ENCODE assay signal across 10 cellular contexts in genomic region chr17:82603981-82604448, GRCh38. TPM values are rescaled to one million over a fixed set of nuclear protein-coding genes. Genes with fewer than 3 reads are reported as not detected.
DNase-seq lines count a peak whose midpoint lies in the region; ATAC-seq and TF ChIP-seq lines count a peak whose summit lies in the region.
"Had no signal": no experiment of that assay in that cellular context is flagged by ENCODE, and none has a peak within 500 bp of the region (broad histone marks: within the 10 kb centered on the region; RNA-seq: fewer than 3 reads in every experiment).

No MANE protein-coding gene starts in this region.

- peaks cover 0 to 83% (median 20%) of the 10 kb centered on the region in 9 donors for H3K36me3 ChIP-seq in heart right ventricle

- WGBS in heart right ventricle, 2 donors, result 42 to 51% methylated on average over 18 of the region's 18 CpGs

- H3K4me3 Mint-ChIP-seq in activated T-cell treated with anti-CD3 and anti-CD28 coated beads, Interleukin-2, amount 50 U/mL, for 72 hours, result no peak overlapping the region

- H3K27me3 ChIP-seq in heart right ventricle, result no peaks in the 10 kb centered on the region

- H3K9me3 ChIP-seq in heart right ventricle, result no peaks in the 10 kb centered on the region

- peak; percentile 81 to 86 for ATAC-seq in activated T-cell treated with anti-CD3 and anti-CD28 coated beads, Interleukin-2, amount 50 U/mL, for 72 hours (replicated peaks in 1 of 2)
- ATAC-seq in heart right ventricle (peak; percentile 27 to 78 (median 63)), GM18870 (IDR thresholded peaks at IDR 0.05; ENCODE audit: unreplicated experiment) (no peak)

- H3K9me3 Mint-ChIP-seq in activated T-cell treated with anti-CD3 and anti-CD28 coated beads, Interleukin-2, amount 50 U/mL, for 72 hours, result no peaks in the 10 kb centered on the region

- intact Hi-C loops in heart right ventricle (cut with DNase I), result loop anchor here in 1 of 10 donors (5.0 kb wide), 1 partner anchor 43 kb away; the partner anchor contains the start of gene WDR45B

- no peaks in the 10 kb centered on the region for H3K27me3 Mint-ChIP-seq in activated T-cell treated with anti-CD3 and anti-CD28 coated beads, Interleukin-2, amount 50 U/mL, for 72 hours (ENCODE audit: low read depth)

- peaks cover 8 to 23% of the 10 kb centered on the region in 2 donors for H3K36me3 Mint-ChIP-seq in activated T-cell treated with anti-CD3 and anti-CD28 coated beads, Interleukin-2, amount 50 U/mL, for 72 hours (ENCODE audit: insufficient read depth in 2 of 2)

- TF ChIP-seq CTCF in heart right ventricle (IDR thresholded peaks at IDR 0.05), result no peak

- peak overlapping the region in 3 of 10 donors; percentile 9 to 29 (median 23) for H3K4me3 ChIP-seq in heart right ventricle
- H3K4me3 ChIP-seq: skin epidermis had no signal

- peak overlapping the region in 5 of 10 donors; percentile 28 to 63 (median 56) for H3K27ac ChIP-seq in heart right ventricle

- peak; percentile 97 to 99 for DNase-seq in Kasumi-1 (lab: John Stamatoyannopoulos, UW)
- DNase-seq in activated T-cell treated with anti-CD3 and anti-CD28 coated beads, Interleukin-2, amount 50 U/mL, for 72 hours, result peak; percentile 29 to 39
- peak in 1 of 2 donors; percentile 76 for DNase-seq in heart right ventricle
- peak; percentile 67 for DNase-seq in putamen (ENCODE audit: low spot score)
- no peak for DNase-seq in GM19238 (ENCODE audit: insufficient read length, low spot score)
- no peak for DNase-seq in NCI-H1417 treated with DMSO at 0.1 percent for 48 hours (lab: John Stamatoyannopoulos, UW)
- DNase-seq in NCI-H2227 (lab: John Stamatoyannopoulos, UW; ENCODE audit: unreplicated experiment), result no peak
- DNase-seq: NCI-H2107 had no signal

- no peak overlapping the region for H3K27ac Mint-ChIP-seq in activated T-cell treated with anti-CD3 and anti-CD28 coated beads, Interleukin-2, amount 50 U/mL, for 72 hours

- peaks cover 16% of the 10 kb centered on the region for H3K4me1 Mint-ChIP-seq in activated T-cell treated with anti-CD3 and anti-CD28 coated beads, Interleukin-2, amount 50 U/mL, for 72 hours (ENCODE audit: low read depth)

- H3K4me1 ChIP-seq in heart right ventricle, result peaks cover 4 to 52% (median 31%) of the 10 kb centered on the region in 9 donors

RNA-seq across cellular contexts. Expression of gene WDR45B, which starts 44.2 kb away (rescaled TPM):
- 10 to 100 TPM; 51.1 to 52.3 TPM for total RNA-seq in activated T-cell treated with anti-CD3 and anti-CD28 coated beads, Interleukin-2, amount 50 U/mL, for 72 hours
- 10 to 100 TPM; 33.0 to 45.5 (median 39.7) TPM for total RNA-seq in heart right ventricle
- polyA plus RNA-seq in heart right ventricle, result 10 to 100 TPM; 23.3 to 43.8 TPM

Comparison
In these comparisons a context has a peak if more than half of its experiments do, and no peak if none do; other contexts are left out.
1. DNase-seq: peak in Kasumi-1 (2 of 2), activated T-cell treated with anti-CD3 and anti-CD28 coated beads, Interleukin-2, amount 50 U/mL, for 72 hours (2 of 2) and putamen (single experiment); none in GM19238 (single experiment), NCI-H1417 treated with DMSO at 0.1 percent for 48 hours (single experiment) and NCI-H2227 (single experiment).